Comparison of ENCODE assay signal across 19 cellular contexts in genomic region chr2:65315042-65315441, GRCh38.
"Had no signal": no experiment of that assay in that cellular context is flagged by ENCODE, and none has a peak within 500 bp of the region (broad histone marks: within the 10 kb centered on the region; RNA-seq: fewer than 3 reads in every experiment).

No MANE protein-coding gene starts in this region.

- H3K27me3 Mint-ChIP-seq: activated naive CD8-positive, alpha-beta T cell treated with anti-CD3 and anti-CD28 coated beads, Interleukin-2, amount 10 ng/mL, durations not matched to agents 7 days and 5 days; T-cell had no signal

- ATAC-seq: activated CD4-positive, CD25-positive, alpha-beta regulatory T cell treated with anti-CD3 and anti-CD28 coated beads, Interleukin-2, amount 50 U/mL, for 24 hours; left lung; naive thymus-derived CD8-positive, alpha-beta T cell; T-cell had no signal

- H3K27ac ChIP-seq: cardiac muscle cell, hepatocyte, left lung, thyroid gland had no signal

- H3K4me3 ChIP-seq: cardiac muscle cell, dorsolateral prefrontal cortex, hepatocyte, left lung, skin epidermis, thyroid gland, vagina had no signal

- H3K9me3 ChIP-seq: left lung, thyroid gland, vagina had no signal

- H3K4me1 Mint-ChIP-seq: endodermal cell, memory B cell had no signal

- H3K9me3 Mint-ChIP-seq: activated naive CD8-positive, alpha-beta T cell treated with anti-CD3 and anti-CD28 coated beads, Interleukin-2, amount 10 ng/mL, durations not matched to agents 7 days and 5 days; activated T-helper 1 cell treated with anti-CD3 and anti-CD28 coated beads, Interleukin-12 subunit alpha, Interleukin-12 subunit beta, Interleukin-2, Interleukin-4 antibody, amounts not matched to agents 30 ng/mL and 10 ng/mL and 1 ng/mL, durations not matched to agents 14 hours and 24 hours and 36 hours; endodermal cell; naive thymus-derived CD8-positive, alpha-beta T cell; T-cell had no signal

- H3K27ac Mint-ChIP-seq: activated naive CD8-positive, alpha-beta T cell treated with anti-CD3 and anti-CD28 coated beads, Interleukin-2, amount 10 ng/mL, durations not matched to agents 7 days and 5 days; activated T-helper 1 cell treated with anti-CD3 and anti-CD28 coated beads, Interleukin-12 subunit alpha, Interleukin-12 subunit beta, Interleukin-2, Interleukin-4 antibody, amounts not matched to agents 30 ng/mL and 10 ng/mL and 1 ng/mL, durations not matched to agents 14 hours and 24 hours and 36 hours; endodermal cell; memory B cell; naive thymus-derived CD8-positive, alpha-beta T cell; T-cell had no signal

- H3K27me3 ChIP-seq: cardiac muscle cell, dorsolateral prefrontal cortex, hepatocyte, left lung, thyroid gland, vagina had no signal

- DNase-seq: activated CD4-positive, alpha-beta T cell treated with anti-CD3 and anti-CD28 coated beads, Interleukin-2, amount 50 U/mL, for 1 hour; activated CD8-positive, alpha-beta memory T cell treated with anti-CD3 and anti-CD28 coated beads for 24 hours; activated naive CD4-positive, alpha-beta T cell; activated naive CD8-positive, alpha-beta T cell treated with anti-CD3 and anti-CD28 coated beads, Interleukin-2, amount 10 ng/mL, durations not matched to agents 7 days and 5 days; dorsolateral prefrontal cortex; endodermal cell; islet precursor cell; left lung; naive thymus-derived CD8-positive, alpha-beta T cell; T-cell; T-helper 9 cell; thyroid gland had no signal

- H3K4me3 Mint-ChIP-seq: activated naive CD8-positive, alpha-beta T cell treated with anti-CD3 and anti-CD28 coated beads, Interleukin-2, amount 10 ng/mL, durations not matched to agents 7 days and 5 days; activated T-helper 1 cell treated with anti-CD3 and anti-CD28 coated beads, Interleukin-12 subunit alpha, Interleukin-12 subunit beta, Interleukin-2, Interleukin-4 antibody, amounts not matched to agents 30 ng/mL and 10 ng/mL and 1 ng/mL, durations not matched to agents 14 hours and 24 hours and 36 hours; endodermal cell; memory B cell; naive thymus-derived CD8-positive, alpha-beta T cell; T-cell had no signal

- H3K36me3 Mint-ChIP-seq: naive thymus-derived CD8-positive, alpha-beta T cell had no signal
